In genomic region chr2:27050281-27050995, GRCh38 we compare ENCODE assay signal across 8 cellular contexts. TPM values are rescaled to one million over a fixed set of nuclear protein-coding genes. Genes with fewer than 3 reads are reported as not detected.
DNase-seq lines count a peak whose midpoint lies in the region; ATAC-seq and TF ChIP-seq lines count a peak whose summit lies in the region.

No MANE protein-coding gene starts in this region.

- peak; percentile 32 for TF ChIP-seq CTCF in liver (IDR thresholded peaks at IDR 0.05; ENCODE audit: low read depth, low read length, missing input control)

- no peaks in the 10 kb centered on the region for H3K9me3 ChIP-seq in liver (ENCODE audit: control insufficient read depth in 4 of 4, low read length in 3 of 4)

- H3K4me3 ChIP-seq in liver (ENCODE audit: low read depth in 1 of 3, low read length in 3 of 3) = peak overlapping the region; percentile 72 to 84 (median 83)

- peak overlapping the region; percentile 41 to 59 for H3K9ac ChIP-seq in liver (ENCODE audit: low read depth in 1 of 2, low read length in 2 of 2)

- peak overlapping the region; percentile 77 to 79 for H3K27ac ChIP-seq in liver (ENCODE audit: low read depth in 1 of 2, low read length in 2 of 2)

- H3K4me1 ChIP-seq in liver (ENCODE audit: control insufficient read depth in 4 of 4, insufficient read depth in 4 of 4, low read length in 3 of 4) = peaks cover 6 to 24% (median 14%) of the 10 kb centered on the region in 4 donors

- H3K36me3 ChIP-seq in liver (ENCODE audit: control insufficient read depth in 4 of 4, insufficient read depth in 3 of 4, low read depth in 1 of 4, low read length in 3 of 4) = peaks cover 0 to 10% (median 9%) of the 10 kb centered on the region in 4 donors

- under 1% methylated on average over 48 of the region's 48 CpGs for WGBS in liver

- TF ChIP-seq RAD21 in liver (IDR thresholded peaks at IDR 0.05) = peak in 1 of 2 donors; percentile 62

- no peaks in the 10 kb centered on the region for H3K27me3 ChIP-seq in liver (ENCODE audit: control insufficient read depth in 4 of 4, insufficient read depth in 4 of 4, low read length in 3 of 4)

- ATAC-seq in GM19328 (IDR thresholded peaks at IDR 0.05; ENCODE audit: unreplicated experiment) (peak; percentile 45), HG03469 (IDR thresholded peaks at IDR 0.05; ENCODE audit: unreplicated experiment) (peak; percentile 38)

- DNase-seq in C1 segment of cervical spinal cord (lab: John Stamatoyannopoulos, UW) (peak; percentile 67 to 94 (median 88)), NCI-H526 treated with DMSO at 0.1 percent for 48 hours (lab: John Stamatoyannopoulos, UW) (peak; percentile 99), dermis blood vessel endothelial cell (peak; percentile 94)
- peak; percentile 90 for DNase-seq in activated CD4-positive, alpha-beta T cell treated with anti-CD3 and anti-CD28 coated beads, Interleukin-2, amount 50 U/mL, for 1 hour
- DNase-seq in stimulated activated CD4-positive, alpha-beta T cell treated with anti-CD3 and anti-CD28 coated beads, Interleukin-4, amount 100 ng/mL, for 24 hours = peak; percentile 93

TF ChIP-seq in liver, 16 proteins besides CTCF, POLR2A, EP300 and RAD21:
- no peak for TF ChIP-seq SP1 (IDR thresholded peaks at IDR 0.05)
- peak; percentile 3 for TF ChIP-seq FOXA2 (IDR thresholded peaks at IDR 0.05)
- TF ChIP-seq HNF4G (IDR thresholded peaks at IDR 0.05) = no peak
- peak; percentile 59 for TF ChIP-seq ZBTB33 (IDR thresholded peaks at IDR 0.05)
- TF ChIP-seq REST (IDR thresholded peaks at IDR 0.05) = peak; percentile 36
- peak in 1 of 2 donors; percentile 21 for TF ChIP-seq EGR1 (IDR thresholded peaks at IDR 0.05; ENCODE audit: low read depth in 2 of 2)
- peak in 1 of 2 donors; percentile 73 for TF ChIP-seq RXRA (IDR thresholded peaks at IDR 0.05)
- TF ChIP-seq GABPA (IDR thresholded peaks at IDR 0.05 in 1 of 2, conservative IDR thresholded peaks at IDR 0.05 in 1 of 2) = peak in 1 of 2 donors; percentile 45
- peak; percentile 80 for TF ChIP-seq NR2F2 (IDR thresholded peaks at IDR 0.05)
- TF ChIP-seq FOXA1 (IDR thresholded peaks at IDR 0.05) = no peak
- peak in 1 of 2 donors; percentile 46 for TF ChIP-seq JUND (IDR thresholded peaks at IDR 0.05)
- TF ChIP-seq YY1 (IDR thresholded peaks at IDR 0.05) = peak; percentile 21
- peak in 1 of 2 donors; percentile 23 for TF ChIP-seq HNF4A (conservative IDR thresholded peaks at IDR 0.05)
- TF ChIP-seq MAX (IDR thresholded peaks at IDR 0.05) = peak; percentile 48
- TF ChIP-seq TAF1 (conservative IDR thresholded peaks at IDR 0.05) = no peak
- TF ChIP-seq ATF3 (IDR thresholded peaks at IDR 0.05) = peak; percentile 100

RNA-seq across cellular contexts. Expression of gene AGBL5, which starts 1.0 kb away (rescaled TPM):
- total RNA-seq in dermis blood vessel endothelial cell = 17.0 and 19.7 TPM in 2 replicates
- 1 to 10 TPM; 4.7 to 9.0 TPM for total RNA-seq in liver
- 1 to 10 TPM; 3.2 to 5.0 TPM for polyA plus RNA-seq in liver

RNA-seq across cellular contexts. Expression of gene TMEM214, which starts 17.7 kb away (rescaled TPM):
- total RNA-seq in dermis blood vessel endothelial cell (23.5 and 33.4 TPM in 2 replicates), liver (10 to 100 TPM; 17.1 to 48.4 TPM)
- polyA plus RNA-seq in liver = 10 to 100 TPM; 28.3 to 53.4 TPM

RNA-seq across cellular contexts. Expression of gene OST4, which starts 21.0 kb away (rescaled TPM):
- total RNA-seq in dermis blood vessel endothelial cell (323 and 569 TPM in 2 replicates), liver (100 to 1,000 TPM in 1 of 2 donors, 10 to 100 TPM in 1; 94.8 to 186 TPM)
- 100 to 1,000 TPM; 227 to 377 TPM for polyA plus RNA-seq in liver

RNA-seq across cellular contexts. Expression of gene EMILIN1, which starts 28.0 kb away (rescaled TPM):
- total RNA-seq in dermis blood vessel endothelial cell (33.7 and 41.9 TPM in 2 replicates), liver (10 to 100 TPM; 24.8 to 26.1 TPM)
- 10 to 100 TPM in 1 of 2 donors, 1 to 10 TPM in 1; 3.4 to 23.1 TPM for polyA plus RNA-seq in liver

RNA-seq across cellular contexts. Expression of gene KHK, which starts 36.1 kb away (rescaled TPM):
- total RNA-seq in dermis blood vessel endothelial cell = 4.8 and 5.5 TPM in 2 replicates
- total RNA-seq in liver = 100 to 1,000 TPM in 1 of 2 donors, 10 to 100 TPM in 1; 26.1 to 152 TPM
- polyA plus RNA-seq in liver = 100 to 1,000 TPM; 223 to 462 TPM

Comparison
In these comparisons a context has a peak if more than half of its experiments do, and no peak if none do; other contexts are left out.
1. Peak in every context shown above with its lines: DNase-seq, ATAC-seq, H3K4me3 ChIP-seq and H3K27ac ChIP-seq.